Comparison of ENCODE assay signal across 1 cellular context in genomic region chr16:30401768-30402425, GRCh38.
TF ChIP-seq lines count a peak whose summit lies in the region.

No MANE protein-coding gene starts in this region.

TF ChIP-seq in HepG2, 621 proteins besides CTCF, POLR2A, EP300 and RAD21 (continued from another document and continues in another):
- TF ChIP-seq BRF2 (CRISPR knock-in tag; IDR thresholded peaks at IDR 0.05) = no peak
- no peak for TF ChIP-seq ISX (CRISPR knock-in tag; conservative IDR thresholded peaks at IDR 0.05)
- TF ChIP-seq ZNF577 (CRISPR knock-in tag; IDR thresholded peaks at IDR 0.05; ENCODE audit: borderline replicate concordance, low read depth) = no peak
- peak; percentile 64 for TF ChIP-seq NR2F6 (IDR thresholded peaks at IDR 0.05)
- peak; percentile 76 for TF ChIP-seq NR2F6 (CRISPR knock-in tag; IDR thresholded peaks at IDR 0.05)
- no peak; the same call in 1 of the 2 replicates for TF ChIP-seq ZBTB4 (CRISPR knock-in tag; IDR thresholded peaks at IDR 0.05; ENCODE audit: borderline replicate concordance)
- peak; percentile 47; the same call in 1 of the 2 replicates for TF ChIP-seq MNT (IDR thresholded peaks at IDR 0.05)
- TF ChIP-seq MTA1 (CRISPR knock-in tag; IDR thresholded peaks at IDR 0.05; ENCODE audit: borderline replicate concordance) = 0 out of 2 replicates have a peak, but pooled peaks have one; percentile 23
- peak; percentile 87; the same call in 1 of the 2 replicates for TF ChIP-seq THRA (CRISPR knock-in tag; IDR thresholded peaks at IDR 0.05; ENCODE audit: borderline replicate concordance)
- TF ChIP-seq FOXC1 (CRISPR knock-in tag; IDR thresholded peaks at IDR 0.05; ENCODE audit: borderline replicate concordance) = peak; percentile 13
- peak; percentile 17 to 63; a peak in 2 of 4 replicates for TF ChIP-seq HMGXB4 (CRISPR knock-in tag; IDR thresholded peaks at IDR 0.05; ENCODE audit: borderline replicate concordance in 1 of 2, low read depth in 1 of 2)
- TF ChIP-seq SALL1 (CRISPR knock-in tag; IDR thresholded peaks at IDR 0.05) = peak; percentile 81
- TF ChIP-seq ZFP82 (CRISPR knock-in tag; IDR thresholded peaks at IDR 0.05; ENCODE audit: borderline replicate concordance) = peak; percentile 75; the same call in 1 of the 2 replicates
- peak; percentile 26; the same call in 1 of the 2 replicates for TF ChIP-seq ZNF7 (CRISPR knock-in tag; IDR thresholded peaks at IDR 0.05)
- TF ChIP-seq FOSL2 (CRISPR knock-in tag; IDR thresholded peaks at IDR 0.05) = peak; percentile 46
- TF ChIP-seq ZNF639 (CRISPR knock-in tag; conservative IDR thresholded peaks at IDR 0.05) = peak; percentile 60
- TF ChIP-seq ZNF792 (CRISPR knock-in tag; IDR thresholded peaks at IDR 0.05) = peak; percentile 99
- no peak for TF ChIP-seq HMGA1 (CRISPR knock-in tag; conservative IDR thresholded peaks at IDR 0.05)
- no peak for TF ChIP-seq SMAD9 (CRISPR knock-in tag; IDR thresholded peaks at IDR 0.05)
- peak; percentile 41; the same call in 1 of the 2 replicates for TF ChIP-seq GMEB1 (CRISPR knock-in tag; IDR thresholded peaks at IDR 0.05; ENCODE audit: borderline replicate concordance)
- no peak for TF ChIP-seq ZNF773 (CRISPR knock-in tag; IDR thresholded peaks at IDR 0.05; ENCODE audit: borderline replicate concordance)
- TF ChIP-seq SOX13 (IDR thresholded peaks at IDR 0.05) = peak; percentile 74
- peak in 1 of 2 experiments; percentile 96; a peak in 2 of 4 replicates for TF ChIP-seq SOX13 (CRISPR knock-in tag; conservative IDR thresholded peaks at IDR 0.05 in 1 of 2, IDR thresholded peaks at IDR 0.05 in 1 of 2)
- 0 out of 2 replicates have a peak, but pooled peaks have one; percentile 77 for TF ChIP-seq ATAD3A (CRISPR knock-in tag; IDR thresholded peaks at IDR 0.05)
- no peak for TF ChIP-seq ZNF766 (CRISPR knock-in tag; IDR thresholded peaks at IDR 0.05; ENCODE audit: borderline replicate concordance)
- peak; percentile 34; the same call in 1 of the 2 replicates for TF ChIP-seq SP5 (CRISPR knock-in tag; IDR thresholded peaks at IDR 0.05; ENCODE audit: borderline replicate concordance, low read depth)
- TF ChIP-seq FOXA3 (CRISPR knock-in tag; IDR thresholded peaks at IDR 0.05) = peak; percentile 96
- TF ChIP-seq NR2C2 (CRISPR knock-in tag; IDR thresholded peaks at IDR 0.05; ENCODE audit: borderline replicate concordance) = peak; percentile 51; the same call in 1 of the 2 replicates
- 0 out of 2 replicates have a peak, but pooled peaks have one; percentile 55 for TF ChIP-seq ZC3H4 (CRISPR knock-in tag; IDR thresholded peaks at IDR 0.05; ENCODE audit: borderline replicate concordance)
- no peak for TF ChIP-seq SRSF1 (optimal IDR thresholded peaks at IDR 0.05; ENCODE audit: low read depth, low read length)
- 0 out of 2 replicates have a peak, but pooled peaks have one; percentile 45 for TF ChIP-seq ZFP36L1 (CRISPR knock-in tag; IDR thresholded peaks at IDR 0.05)
- TF ChIP-seq ZNF331 (CRISPR knock-in tag; IDR thresholded peaks at IDR 0.05) = peak; percentile 76
- peak; percentile 92 for TF ChIP-seq PHF21A (CRISPR knock-in tag; IDR thresholded peaks at IDR 0.05)
- TF ChIP-seq ZNF543 (CRISPR knock-in tag; IDR thresholded peaks at IDR 0.05) = peak; percentile 74; the same call in 1 of the 2 replicates
- TF ChIP-seq ZNF503 (CRISPR knock-in tag; IDR thresholded peaks at IDR 0.05) = peak; percentile 20; the same call in 1 of the 2 replicates
- peak; percentile 99 for TF ChIP-seq ZMYM3 (CRISPR knock-in tag; IDR thresholded peaks at IDR 0.05)
- TF ChIP-seq IKZF4 (CRISPR knock-in tag; IDR thresholded peaks at IDR 0.05; ENCODE audit: borderline replicate concordance, low read depth, not compliant biosample characterization) = no peak
- TF ChIP-seq ZNF572 (CRISPR knock-in tag; IDR thresholded peaks at IDR 0.05) = peak; percentile 39; the same call in 1 of the 2 replicates
- peak in 1 of 2 experiments; percentile 14; a peak in 1 of 4 replicates for TF ChIP-seq REST (IDR thresholded peaks at IDR 0.05; ENCODE audit: borderline replicate concordance in 1 of 2, low read depth in 1 of 2, low read length in 2 of 2)
- 0 out of 2 replicates have a peak, but pooled peaks have one; percentile 18 for TF ChIP-seq NR2F2 (IDR thresholded peaks at IDR 0.05; ENCODE audit: borderline replicate concordance, low read depth)
- TF ChIP-seq FOXP1 (IDR thresholded peaks at IDR 0.05) = 0 out of 2 replicates have a peak, but pooled peaks have one; percentile 23
- peak; percentile 92 for TF ChIP-seq FOXP1 (CRISPR knock-in tag; IDR thresholded peaks at IDR 0.05)
